In the genomic region with DNA sequence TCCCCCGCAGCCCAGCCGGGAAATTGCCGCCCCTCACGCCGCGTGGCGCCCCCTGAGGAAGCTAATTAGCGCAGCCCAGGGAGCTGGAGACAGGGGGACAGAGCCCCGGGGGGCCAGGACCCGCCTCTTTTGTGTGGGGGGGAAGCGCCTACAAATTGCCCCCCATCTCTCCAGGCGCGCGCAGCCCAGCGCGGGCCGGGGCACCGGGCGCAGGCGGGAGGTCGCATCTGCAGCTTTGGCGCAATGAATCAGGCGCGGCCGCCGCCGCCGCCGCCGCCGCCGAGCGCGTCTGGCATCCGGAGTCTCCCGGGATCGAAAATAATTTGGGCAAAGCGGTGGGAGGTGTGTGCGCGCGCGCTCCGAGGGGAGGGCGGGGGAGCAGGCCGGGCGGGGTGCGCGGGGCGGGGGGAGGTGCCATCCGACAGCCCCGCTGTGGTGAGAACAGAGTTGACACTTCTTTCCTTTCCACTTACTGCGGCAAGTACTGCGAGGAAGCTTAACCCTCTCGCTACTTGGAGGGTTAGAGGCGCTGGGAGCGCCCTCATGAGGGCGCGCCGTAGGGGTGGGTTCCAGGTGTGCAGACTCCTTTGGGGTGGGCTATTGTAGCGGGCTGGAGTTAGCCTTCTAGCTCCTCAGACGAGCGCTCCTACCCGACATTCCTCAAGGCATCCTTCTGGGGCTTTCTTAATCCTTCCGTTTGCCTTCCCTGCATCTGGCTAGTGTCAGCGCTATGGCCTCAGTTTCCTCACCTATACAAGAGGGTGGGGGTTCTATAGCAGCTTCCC, we compare ENCODE assay signal across 8 cellular contexts.
DNase-seq lines count a peak whose midpoint lies in the region; FAIRE-seq lines count a peak whose summit lies in the region.

No MANE protein-coding gene starts in this region.

- H3K23ac ChIP-seq in mesendoderm (ENCODE audit: low read length): no peak overlapping the region

- DNase-seq in AG08395 (ENCODE audit: low spot score) (peak; percentile 62), GM19239 (ENCODE audit: insufficient read length, low spot score) (no peak), NCI-H2196 treated with DMSO at 0.1 percent for 48 hours (lab: John Stamatoyannopoulos, UW; ENCODE audit: unreplicated experiment) (peak; percentile 43), mesendoderm (peak; percentile 95), ecto neural progenitor cell (ENCODE audit: low spot score) (no peak)
- DNase-seq in activated CD4-positive, alpha-beta T cell treated with anti-CD3 and anti-CD28 coated beads, Interleukin-2, amount 50 U/mL, for 4 hours: peak; percentile 27 to 40
- DNase-seq in effector CD8-positive, alpha-beta T cell (lab: John Stamatoyannopoulos, UW): peak; percentile 47
- DNase-seq in stimulated activated CD8-positive, alpha-beta memory T cell treated with anti-CD3 and anti-CD28 coated beads, Interleukin-4, amount 100 ng/mL, for 48 hours: peak; percentile 65

- peak overlapping the region; percentile 98 for H3K18ac ChIP-seq in mesendoderm (ENCODE audit: low read length)

- peak overlapping the region; percentile 14 for H2BK15ac ChIP-seq in mesendoderm (replicated peaks; ENCODE audit: low read depth)

- no peaks in the 10 kb centered on the region for H3K36me3 ChIP-seq in mesendoderm (ENCODE audit: control insufficient read depth, insufficient read depth, low read length)

- peak overlapping the region; percentile 96 for H2BK120ac ChIP-seq in mesendoderm (ENCODE audit: low read depth, low read length)

- no peaks in the 10 kb centered on the region for H3K27me3 ChIP-seq in mesendoderm (ENCODE audit: insufficient read depth, low read length, poor library complexity)

- H4K8ac ChIP-seq in mesendoderm (ENCODE audit: low read depth, low read length): no peak overlapping the region

- peak overlapping the region; percentile 80 for H3K9ac ChIP-seq in mesendoderm (ENCODE audit: low read length)

- peak overlapping the region; percentile 93 for H3K56ac ChIP-seq in mesendoderm (ENCODE audit: low read length)

- H2AK5ac ChIP-seq in mesendoderm (ENCODE audit: low read length): peak overlapping the region; percentile 68

- peak overlapping the region; percentile 91 for H2BK5ac ChIP-seq in mesendoderm (ENCODE audit: low read length)

- H4K5ac ChIP-seq in mesendoderm (ENCODE audit: low read length): no peak overlapping the region

- FAIRE-seq in GM19239 (lab: Jason Lieb, UNC): peak; percentile 69

- peaks cover 24% of the 10 kb centered on the region for H3K4me1 ChIP-seq in mesendoderm (ENCODE audit: control insufficient read depth, low read depth, low read length)

- peak overlapping the region; percentile 97 for H3K27ac ChIP-seq in mesendoderm (ENCODE audit: low read depth, low read length)

- no peaks in the 10 kb centered on the region for H3K79me1 ChIP-seq in mesendoderm (ENCODE audit: low read length)

- peak overlapping the region; percentile 18 for H3K4me3 ChIP-seq in mesendoderm (ENCODE audit: low read length)

- peak overlapping the region; percentile 98 for H3K4ac ChIP-seq in mesendoderm (ENCODE audit: low read depth, low read length)

- H3K79me2 ChIP-seq in mesendoderm (ENCODE audit: control insufficient read depth, insufficient read depth, low read length): no peaks in the 10 kb centered on the region

- no CpG with 5 or more reads among the region's 65 CpGs for WGBS in mesendoderm (ENCODE audit: extremely low coverage, insufficient coverage, low lambda C conversion rate)

- H3K4me2 ChIP-seq in mesendoderm (ENCODE audit: low read length): peak overlapping the region; percentile 79

Comparison
In these comparisons a context has a peak if more than half of its experiments do, and no peak if none do; other contexts are left out.
1. DNase-seq: peak in AG08395 (single experiment), NCI-H2196 treated with DMSO at 0.1 percent for 48 hours (single experiment), activated CD4-positive, alpha-beta T cell treated with anti-CD3 and anti-CD28 coated beads, Interleukin-2, amount 50 U/mL, for 4 hours (2 of 2), effector CD8-positive, alpha-beta T cell (single experiment), mesendoderm (single experiment) and stimulated activated CD8-positive, alpha-beta memory T cell treated with anti-CD3 and anti-CD28 coated beads, Interleukin-4, amount 100 ng/mL, for 48 hours (single experiment); none in GM19239 (single experiment) and ecto neural progenitor cell (single experiment).